19 cellular contexts compared by ENCODE assay signal in genomic region chr14:101598159-101598558, GRCh38. TPM values are rescaled to one million over a fixed set of nuclear protein-coding genes. Genes with fewer than 3 reads are reported as not detected.
DNase-seq lines count a peak whose midpoint lies in the region; ATAC-seq and TF ChIP-seq lines count a peak whose summit lies in the region.
"Had no signal": no experiment of that assay in that cellular context is flagged by ENCODE, and none has a peak within 500 bp of the region (broad histone marks: within the 10 kb centered on the region; RNA-seq: fewer than 3 reads in every experiment).

No MANE protein-coding gene starts in this region.

- no peak overlapping the region for H3K4me3 Mint-ChIP-seq in activated T-helper 17 cell treated with anti-CD3 and anti-CD28 coated beads, Interleukin-2, amount 50 U/mL, for 72 hours
- H3K4me3 Mint-ChIP-seq: B cell, GM23338 had no signal

- intact Hi-C loops in cardiac septum (cut with DNase I): no loop called here

- H3K27ac Mint-ChIP-seq in activated T-helper 17 cell treated with anti-CD3 and anti-CD28 coated beads, Interleukin-2, amount 50 U/mL, for 72 hours: peak overlapping the region; percentile 54
- H3K27ac Mint-ChIP-seq: B cell, GM23338 had no signal

- DNase-seq in right atrium auricular region (ENCODE audit: low spot score) (peak; percentile 30), cardiac septum (ENCODE audit: low spot score) (no peak), left lobe of liver (ENCODE audit: low spot score) (peak; percentile 15), ureter (ENCODE audit: low spot score) (peak; percentile 27)
- DNase-seq in activated CD4-positive, CD25-positive, alpha-beta regulatory T cell treated with anti-CD3 and anti-CD28 coated beads, Interleukin-2, amount 50 U/mL, for 72 hours: no peak
- DNase-seq: ACHN; NCI-H1436; NCI-H2081; NCI-H226; NCI-H526; NK-92 treated with Interleukin-12 subunit alpha and Interleukin-12 subunit beta, amount 100 ng/mL, for 24 hours; PC-3 had no signal

- no peaks in the 10 kb centered on the region for H3K27me3 Mint-ChIP-seq in activated T-helper 17 cell treated with anti-CD3 and anti-CD28 coated beads, Interleukin-2, amount 50 U/mL, for 72 hours
- H3K27me3 Mint-ChIP-seq: B cell had no signal

- no peak for TF ChIP-seq CTCF in right atrium auricular region (IDR thresholded peaks at IDR 0.05)

- no peaks in the 10 kb centered on the region for H3K36me3 ChIP-seq in right atrium auricular region

- no peaks in the 10 kb centered on the region for H3K36me3 Mint-ChIP-seq in activated T-helper 17 cell treated with anti-CD3 and anti-CD28 coated beads, Interleukin-2, amount 50 U/mL, for 72 hours (ENCODE audit: low read depth)

- no peak overlapping the region for H3K4me3 ChIP-seq in right atrium auricular region
- H3K4me3 ChIP-seq: GM23338 had no signal

- no peak overlapping the region for H3K27ac ChIP-seq in right atrium auricular region

- peaks cover 21% of the 10 kb centered on the region for H3K4me1 Mint-ChIP-seq in activated T-helper 17 cell treated with anti-CD3 and anti-CD28 coated beads, Interleukin-2, amount 50 U/mL, for 72 hours
- H3K4me1 Mint-ChIP-seq: GM23338 had no signal

- no peaks in the 10 kb centered on the region for H3K27me3 ChIP-seq in right atrium auricular region

- ATAC-seq in activated T-helper 17 cell treated with anti-CD3 and anti-CD28 coated beads, Interleukin-2, amount 50 U/mL, for 72 hours (replicated peaks): no peak
- ATAC-seq in left lobe of liver (no peak), GM21447 (IDR thresholded peaks at IDR 0.05; ENCODE audit: unreplicated experiment) (no peak), HG03439 (IDR thresholded peaks at IDR 0.05; ENCODE audit: unreplicated experiment) (no peak)
- ATAC-seq: GM23338, PC-3 had no signal

- H3K4me1 ChIP-seq in right atrium auricular region: no peaks in the 10 kb centered on the region

- H3K9me3 ChIP-seq in right atrium auricular region: peaks cover 0 to 7% of the 10 kb centered on the region in 2 donors

- H3K9me3 Mint-ChIP-seq in activated T-helper 17 cell treated with anti-CD3 and anti-CD28 coated beads, Interleukin-2, amount 50 U/mL, for 72 hours: no peaks in the 10 kb centered on the region

RNA-seq across cellular contexts. Expression of gene DIO3, which starts 36.9 kb away (rescaled TPM):
- total RNA-seq in right atrium auricular region (under 1 TPM in 1 of 2 donors, not detected in 1; 0.55 TPM), cardiac septum (not detected), left lobe of liver (0.13 TPM), ureter (0.47 TPM)
- total RNA-seq in activated T-helper 17 cell treated with anti-CD3 and anti-CD28 coated beads, Interleukin-2, amount 50 U/mL, for 72 hours: not detected
- total RNA-seq: B cell, Daoy, HT1080 had no signal

Comparison
In these comparisons a context has a peak if more than half of its experiments do, and no peak if none do; other contexts are left out.
1. DNase-seq: peak in right atrium auricular region (single experiment), left lobe of liver (single experiment) and ureter (single experiment); none in cardiac septum (single experiment) and activated CD4-positive, CD25-positive, alpha-beta regulatory T cell treated with anti-CD3 and anti-CD28 coated beads, Interleukin-2, amount 50 U/mL, for 72 hours (single experiment).